9 cellular contexts compared by ENCODE assay signal in genomic region chr14:102900631-102901571, GRCh38. TPM values are rescaled to one million over a fixed set of nuclear protein-coding genes. Genes with fewer than 3 reads are reported as not detected.
A peak's percentile ranks its signal among the peaks of the same experiment; 100 is the strongest.
DNase-seq lines count a peak whose midpoint lies in the region; ATAC-seq, FAIRE-seq and TF ChIP-seq lines count a peak whose summit lies in the region.
"Had no signal": no experiment of that assay in that cellular context is flagged by ENCODE, and none has a peak within 500 bp of the region (broad histone marks: within the 10 kb centered on the region; RNA-seq: fewer than 3 reads in every experiment).

No MANE protein-coding gene starts in this region.

- no peak overlapping the region for H4K91ac ChIP-seq in H9 (ENCODE audit: insufficient read length, low read depth, low read length)

- H3K9ac ChIP-seq in GM12878 (ENCODE audit: control insufficient read depth, insufficient read depth, low read length) (peak overlapping the region; percentile 75), H9 (ENCODE audit: extremely low read depth, insufficient read length, low read length) (no peak overlapping the region)

- no peak overlapping the region for H3K4me3 ChIP-seq in CD4-positive, CD25-positive, alpha-beta regulatory T cell (ENCODE audit: low read depth, low read length)
- H3K4me3 ChIP-seq in GM12878 (peak overlapping the region; percentile 43), WERI-Rb-1 (ENCODE audit: low read depth, low read length) (no peak overlapping the region)

- TF ChIP-seq CTCF in GM12878 (IDR thresholded peaks at IDR 0.05 in 2 of 3, conservative IDR thresholded peaks at IDR 0.05 in 1 of 3; ENCODE audit: control insufficient read depth in 2 of 3, extremely low read depth in 1 of 3, insufficient read depth in 1 of 3, low read depth in 3 of 3, low read length in 3 of 3) (no peak), WERI-Rb-1 (IDR thresholded peaks at IDR 0.05; ENCODE audit: low read depth, low read length) (no peak), H9 (conservative IDR thresholded peaks at IDR 0.05) (no peak)

- BruUV-seq in GM12878 (replicated peaks; lab: Mats Ljungman, UMichigan), result TSS peak; percentile 90

- H2BK120ac ChIP-seq in H9 (ENCODE audit: low read depth, low read length, poor library complexity, severe bottlenecking), result no peak overlapping the region

- no peak overlapping the region for H3K27ac ChIP-seq in CD4-positive, CD25-positive, alpha-beta regulatory T cell (ENCODE audit: insufficient read depth, low read length, poor library complexity, severe bottlenecking)
- peak overlapping the region; percentile 98 for H3K27ac ChIP-seq in GM12878 (ENCODE audit: control insufficient read depth, insufficient read depth)
- H3K27ac ChIP-seq in WERI-Rb-1, result no peak overlapping the region
- H3K27ac ChIP-seq in H9 (ENCODE audit: insufficient read length, low read depth, low read length), result no peak overlapping the region

- RAD21 ChIA-PET in GM12878 (lab: Charles Lee; ENCODE audit: unreplicated experiment), result interaction anchor here (0.9 to 3.4 kb wide), 14 partner anchors 14 to 376 kb away, joined by 3 to 26 read pairs (median 4); no protein-coding TSS in a partner anchor

- POLR2A ChIA-PET in GM12878 (lab: Charles Lee), result interaction anchor here (0.6 to 2.3 kb wide), 8 partner anchors 82 to 433 kb away, joined by 3 to 14 read pairs (median 6); partner anchors contain the start of gene EIF5

- H2AK5ac ChIP-seq in H9 (ENCODE audit: insufficient read length, low read length), result no peak overlapping the region

- H3K23me2 ChIP-seq in H9 (ENCODE audit: insufficient read length, low read depth, low read length, poor library complexity, severe bottlenecking), result no peaks in the 10 kb centered on the region

- H3K14ac ChIP-seq in H9 (ENCODE audit: insufficient read depth, low read length), result no peak overlapping the region

- H2BK20ac ChIP-seq in H9 (ENCODE audit: low read depth, low read length, poor library complexity, severe bottlenecking), result no peak overlapping the region

- 32% methylated on average over 39 of the region's 39 CpGs for WGBS in GM12878 (ENCODE audit: insufficient coverage, insufficient replicate concordance, low lambda C conversion rate, missing lambda C conversion rate)
- no CpG with 5 or more reads among the region's 39 CpGs for whole genome bisulfite sequencing in H9 (ENCODE audit: extremely low coverage, insufficient read length, low lambda C conversion rate)

- CTCF ChIA-PET in GM12878 (lab: Yijun Ruan, JAX), result interaction anchor here (0.9 to 3.6 kb wide), 10 partner anchors 15 to 206 kb away, joined by 3 to 25 read pairs (median 7); no protein-coding TSS in a partner anchor

- peak; percentile 49 for FAIRE-seq in GM12878 (lab: Jason Lieb, UNC)

- TF ChIP-seq POLR2A in GM12878 (IDR thresholded peaks at IDR 0.05; ENCODE audit: low read depth, low read length), result peak; percentile 61

- H4K8ac ChIP-seq in H9 (replicated peaks; ENCODE audit: insufficient read length, low read depth, low read length), result no peak overlapping the region

- H3K27ac Mint-ChIP-seq in CD4-positive, CD25-positive, alpha-beta regulatory T cell, result peak overlapping the region; percentile 55 to 90 (median 58)
- H3K27ac Mint-ChIP-seq in H9, result peak overlapping the region in 1 of 3 experiments; percentile 68; a peak in 2 of 7 replicates
- H3K27ac Mint-ChIP-seq: dendritic cell treated with granulocyte-macrophage colony-stimulating factor and Interleukin-4, amounts not matched to agents 40 ng/mL and 50 ng/mL, for 4 days had no signal

- no peaks in the 10 kb centered on the region for H3K79me1 ChIP-seq in H9 (ENCODE audit: insufficient read depth, low read depth, low read length, poor library complexity, severe bottlenecking)

- H2AFZ ChIP-seq in GM12878 (ENCODE audit: control insufficient read depth, low read depth, low read length) (no peak overlapping the region; the same call in 1 of the 2 replicates), H9 (ENCODE audit: low read length) (no peak overlapping the region)

- H3K9me3 ChIP-seq in CD4-positive, CD25-positive, alpha-beta regulatory T cell (ENCODE audit: control insufficient read depth in 2 of 2, low read length in 2 of 2), result no peaks in the 10 kb centered on the region
- H3K9me3 ChIP-seq in GM12878 (replicated peaks; ENCODE audit: control insufficient read depth, insufficient read depth, low read length) (no peaks in the 10 kb centered on the region), WERI-Rb-1 (ENCODE audit: severe bottlenecking) (no peaks in the 10 kb centered on the region), H9 (ENCODE audit: control insufficient read depth, low read depth, low read length) (no peaks in the 10 kb centered on the region)

- H2BK5ac ChIP-seq in H9 (ENCODE audit: insufficient read length, low read length), result no peak overlapping the region

- H3K36me3 ChIP-seq in CD4-positive, CD25-positive, alpha-beta regulatory T cell (ENCODE audit: control insufficient read depth, insufficient read depth, low read length), result peaks cover 65% of the 10 kb centered on the region
- H3K36me3 ChIP-seq in GM12878 (ENCODE audit: control insufficient read depth in 2 of 2, insufficient read depth in 2 of 2, low read length in 1 of 2) (peaks cover 27 to 32% of the 10 kb centered on the region in 2 experiments), WERI-Rb-1 (peaks cover 21% of the 10 kb centered on the region)

- peak; percentile 58 to 73 for ATAC-seq in CD4-positive, CD25-positive, alpha-beta regulatory T cell (ENCODE audit: low read depth in 2 of 2)
- ATAC-seq in GM19025 (IDR thresholded peaks at IDR 0.05; ENCODE audit: low read depth, unreplicated experiment), result peak; percentile 50
- peak; percentile 54 for ATAC-seq in HG02981 (IDR thresholded peaks at IDR 0.05; ENCODE audit: unreplicated experiment)
- peak; percentile 76 for ATAC-seq in GM12878

- intact Hi-C loops in GM12878 (cut with micrococcal nuclease; ENCODE audit: unreplicated experiment), result loop anchor here (5.0 kb wide), 1 partner anchor 124 kb away; the partner anchor contains the start of gene TRAF3

- no peak; a peak in 2 of 4 replicates for TF ChIP-seq EP300 in GM12878 (IDR thresholded peaks at IDR 0.05; ENCODE audit: borderline replicate concordance in 1 of 2, control insufficient read depth in 1 of 2, low read depth in 2 of 2, low read length in 2 of 2)

- H3K9me3 Mint-ChIP-seq in CD4-positive, CD25-positive, alpha-beta regulatory T cell, result no peaks in the 10 kb centered on the region
- H3K9me3 Mint-ChIP-seq in H9, result peaks cover 3 to 6% of the 10 kb centered on the region in 2 experiments; a peak in 4 of 5 replicates
- H3K9me3 Mint-ChIP-seq: dendritic cell treated with granulocyte-macrophage colony-stimulating factor and Interleukin-4, amounts not matched to agents 40 ng/mL and 50 ng/mL, for 4 days had no signal

- no peak overlapping the region for H2BK12ac ChIP-seq in H9 (ENCODE audit: insufficient read length, low read depth, low read length)

- no peak overlapping the region for H3T11ph ChIP-seq in H9 (ENCODE audit: low read length)

- no peaks in the 10 kb centered on the region for H3K27me3 Mint-ChIP-seq in CD4-positive, CD25-positive, alpha-beta regulatory T cell
- no peaks in the 10 kb centered on the region; the same call in 1 of the 2 replicates for H3K27me3 Mint-ChIP-seq in H9 (ENCODE audit: low read depth)
- H3K27me3 Mint-ChIP-seq: dendritic cell treated with granulocyte-macrophage colony-stimulating factor and Interleukin-4, amounts not matched to agents 40 ng/mL and 50 ng/mL, for 4 days had no signal

- peaks cover 0 to 17% (median 8%) of the 10 kb centered on the region in 4 donors for H3K4me1 Mint-ChIP-seq in CD4-positive, CD25-positive, alpha-beta regulatory T cell
- H3K4me1 Mint-ChIP-seq in H9, result peaks cover 2 to 4% of the 10 kb centered on the region in 2 experiments; a peak in 3 of 4 replicates

- no peak overlapping the region for H3K23ac ChIP-seq in H9 (ENCODE audit: insufficient read length, low read depth, low read length)

- SMC1A ChIA-PET in GM12878 (lab: Charles Lee; ENCODE audit: uncharacterized antibody, unreplicated experiment), result interaction anchor here (0.8 to 3.0 kb wide), 14 partner anchors 15 to 362 kb away, joined by 3 to 23 read pairs (median 4); no protein-coding TSS in a partner anchor

- H3K18ac ChIP-seq in H9 (ENCODE audit: insufficient read length, low read depth, low read length), result no peak overlapping the region

- no peaks in the 10 kb centered on the region for H3K27me3 ChIP-seq in CD4-positive, CD25-positive, alpha-beta regulatory T cell (ENCODE audit: control insufficient read depth, insufficient read depth, low read length)
- H3K27me3 ChIP-seq in GM12878 (replicated peaks in 1 of 2; ENCODE audit: control insufficient read depth in 2 of 2, insufficient read depth in 2 of 2, low read length in 1 of 2), result no peaks in the 10 kb centered on the region
- H3K27me3 ChIP-seq in WERI-Rb-1 (ENCODE audit: insufficient read depth, low read depth, severe bottlenecking), result no peaks in the 10 kb centered on the region
- no peaks in the 10 kb centered on the region for H3K27me3 ChIP-seq in H9 (ENCODE audit: insufficient read depth, low read length)

- no peak overlapping the region for H3K4ac ChIP-seq in H9 (ENCODE audit: low read depth, low read length)

- DNase-seq in CD4-positive, CD25-positive, alpha-beta regulatory T cell, result peak in 2 of 3 donors; percentile 19 to 74
- no peak for DNase-seq in GM12878 (ENCODE audit: low read depth, low spot score)
- no peak for DNase-seq in effector CD4-positive, alpha-beta T cell
- no peak for DNase-seq in epidermal melanocyte (ENCODE audit: insufficient read length, low spot score)
- no peak for DNase-seq in WERI-Rb-1
- DNase-seq in H9, result no peak

- H3K4me2 ChIP-seq in GM12878 (ENCODE audit: control insufficient read depth, insufficient read depth), result peak overlapping the region; percentile 97
- no peak overlapping the region for H3K4me2 ChIP-seq in H9 (ENCODE audit: insufficient read depth, insufficient read length, low read length)

- H4K5ac ChIP-seq in H9 (ENCODE audit: insufficient read length, low read depth, low read length), result no peak overlapping the region

- peak overlapping the region in 3 of 4 donors; percentile 23 to 52 (median 29) for H3K4me3 Mint-ChIP-seq in CD4-positive, CD25-positive, alpha-beta regulatory T cell
- H3K4me3 Mint-ChIP-seq in H9, result no peak overlapping the region
- H3K4me3 Mint-ChIP-seq: dendritic cell treated with granulocyte-macrophage colony-stimulating factor and Interleukin-4, amounts not matched to agents 40 ng/mL and 50 ng/mL, for 4 days had no signal

- H3K4me1 ChIP-seq in CD4-positive, CD25-positive, alpha-beta regulatory T cell (ENCODE audit: control insufficient read depth, insufficient read depth, low read length, poor library complexity, severe bottlenecking), result no peaks in the 10 kb centered on the region
- H3K4me1 ChIP-seq in GM12878 (ENCODE audit: control insufficient read depth, insufficient read depth, low read length), result peaks cover 59% of the 10 kb centered on the region
- no peaks in the 10 kb centered on the region for H3K4me1 ChIP-seq in H9 (ENCODE audit: insufficient read depth, low read length)

- H4K20me1 ChIP-seq in GM12878 (ENCODE audit: control insufficient read depth, insufficient read depth) (no peaks in the 10 kb centered on the region), H9 (ENCODE audit: control insufficient read depth, insufficient read depth, insufficient read length) (no peaks in the 10 kb centered on the region)

- H3K56ac ChIP-seq in H9 (ENCODE audit: insufficient read length, low read depth, low read length), result no peak overlapping the region

- H3K79me2 ChIP-seq in GM12878 (ENCODE audit: control insufficient read depth, insufficient read depth, low read length), result peaks cover 34% of the 10 kb centered on the region
- H3K79me2 ChIP-seq in H9 (ENCODE audit: insufficient read depth, low read length), result no peaks in the 10 kb centered on the region

- no peak overlapping the region for H2BK15ac ChIP-seq in H9 (ENCODE audit: low read depth, low read length)

- in situ Hi-C loops in GM12878 (cut with MboI), result no loop called here

- peaks cover 32% of the 10 kb centered on the region for H3K36me3 Mint-ChIP-seq in CD4-positive, CD25-positive, alpha-beta regulatory T cell
- peaks cover 12 to 19% (median 17%) of the 10 kb centered on the region in 3 experiments for H3K36me3 Mint-ChIP-seq in H9 (ENCODE audit: insufficient read depth in 1 of 3, low read depth in 3 of 3)

- no peak for TF ChIP-seq RAD21 in GM12878 (IDR thresholded peaks at IDR 0.05; ENCODE audit: insufficient read depth, low read depth, low read length)

RNA-seq across cellular contexts. Expression of gene AMN, which starts 21.6 kb away (rescaled TPM):
- total RNA-seq in CD4-positive, CD25-positive, alpha-beta regulatory T cell, result 0.86 TPM
- 1 to 10 TPM in 1 of 4 donors, under 1 TPM in 2, not detected in 1; 0.24 to 2.2 (median 0.46) TPM for polyA plus RNA-seq in CD4-positive, CD25-positive, alpha-beta regulatory T cell
- total RNA-seq in GM12878 (2013; cell fraction: nucleolus; rRNA removed), result 2.7 TPM in 2 replicates
- total RNA-seq in GM12878 (2014; rRNA removed) (0.11 and 0.17 TPM in 2 replicates), GM12878 (2014; rRNA removed; fragmentation: Illumina TruSeq; extraction: Trizol) (not detected in 2 replicates), GM12878 (2021) (0.33 and 0.82 TPM in 2 replicates), H9 (2021) (1.9 and 2.2 TPM in 2 replicates)
- polyA plus RNA-seq in GM12878 (2011; ENCODE audit: low read depth), result not detected
- polyA plus RNA-seq in GM12878 (2011; rRNA removed) (0.04 and 0.10 TPM in 2 replicates), GM12878 (2014; fragmentation: Illumina TruSeq; extraction: Trizol) (0.03 TPM in 1 of 2 replicates, not detected in the other), GM12878 (2014; fragmentation: Nextera tagmentation; extraction: Ambion mirVana) (not detected), GM12878 (2014; rRNA removed) (0.24 TPM in 1 of 2 replicates, not detected in the other), GM12878 (2016; fragmentation: Nextera tagmentation; extraction: Ambion mirVana) (not detected)
- 0.07 and 0.22 TPM in 2 replicates for polyA plus RNA-seq in GM12878 (2011; cell fraction: cytosol; rRNA removed)
- 2.1 and 2.7 TPM in 2 replicates for polyA plus RNA-seq in GM12878 (2011; cell fraction: nucleus; rRNA removed)
- 0.26 and 0.45 TPM in 2 replicates for polyA plus RNA-seq in GM12878 (2012)
- polyA minus RNA-seq in GM12878 (2011; rRNA and poly(A)+ RNA removed), result 0.21 TPM in 1 of 2 replicates, not detected in the other
- not detected in 2 replicates for polyA minus RNA-seq in GM12878 (2011; cell fraction: cytosol; rRNA and poly(A)+ RNA removed)
- 0.36 and 0.48 TPM in 2 replicates for polyA minus RNA-seq in GM12878 (2011; cell fraction: nucleus; rRNA and poly(A)+ RNA removed)

Comparison
In these comparisons a context has a peak if more than half of its experiments do, and no peak if none do; other contexts are left out.
1. DNase-seq: peak in CD4-positive, CD25-positive, alpha-beta regulatory T cell (2 of 3); none in GM12878 (single experiment), effector CD4-positive, alpha-beta T cell (single experiment), epidermal melanocyte (single experiment), WERI-Rb-1 (single experiment) and H9 (single experiment).
2. H3K4me3 Mint-ChIP-seq: peak in CD4-positive, CD25-positive, alpha-beta regulatory T cell (3 of 4); none in H9 (0 of 2).
3. Peak in every context shown above with its lines, with median percentiles within 50 percentile points of each other: ATAC-seq.